25 cellular contexts compared by ENCODE assay signal in genomic region chr12:62533755-62534107, GRCh38.
DNase-seq lines count a peak whose midpoint lies in the region; ATAC-seq and TF ChIP-seq lines count a peak whose summit lies in the region.
"Had no signal": no experiment of that assay in that cellular context is flagged by ENCODE, and none has a peak within 500 bp of the region (broad histone marks: within the 10 kb centered on the region; RNA-seq: fewer than 3 reads in every experiment).

No MANE protein-coding gene starts in this region.

- no peak overlapping the region for H2AFZ ChIP-seq in GM23338

- no peaks in the 10 kb centered on the region for H3F3A ChIP-seq in GM23338 (replicated peaks; ENCODE audit: low read depth)

- no peak for TF ChIP-seq POLR2A in right lobe of liver (IDR thresholded peaks at IDR 0.05)

- ATAC-seq in GM21786 (IDR thresholded peaks at IDR 0.05; ENCODE audit: unreplicated experiment) (peak; percentile 52), right lobe of liver (peak; percentile 96 to 99 (median 96)), GM23338 (no peak)
- ATAC-seq in CD8-positive, alpha-beta T cell: no peak
- ATAC-seq: K562, sciatic nerve, SK-N-SH treated with all-trans-retinoic acid at 6 μM for 48 hours had no signal

- H3K4me2 ChIP-seq in GM23338: no peak overlapping the region

- H3K4me3 Mint-ChIP-seq in activated T-helper 1 cell treated with anti-CD3 and anti-CD28 coated beads, Interleukin-12 subunit alpha, Interleukin-12 subunit beta, Interleukin-2, Interleukin-4 antibody, amounts not matched to agents 30 ng/mL and 10 ng/mL and 1 ng/mL, durations not matched to agents 14 hours and 24 hours and 36 hours: no peak overlapping the region
- H3K4me3 Mint-ChIP-seq in GM23338: no peak overlapping the region
- no peak overlapping the region for H3K4me3 Mint-ChIP-seq in CD8-positive, alpha-beta T cell
- H3K4me3 Mint-ChIP-seq: activated naive CD4-positive, alpha-beta T cell treated with anti-CD3 and anti-CD28 coated beads, Interleukin-2, amount 50 U/mL, for 24 hours; mesothelial cell of epicardium had no signal

- POLR2A ChIA-PET in GM10248 (lab: Yijun Ruan, JAX): interaction anchor here (0.6 kb wide), 1 partner anchor 65 kb away, joined by 3 read pairs; no protein-coding TSS in a partner anchor
- POLR2A ChIA-PET in CD8-positive, alpha-beta T cell (lab: Charles Lee): no interaction called here

- CTCF ChIA-PET in GM10248 (lab: Yijun Ruan, JAX): no interaction called here
- CTCF ChIA-PET in CD8-positive, alpha-beta T cell (lab: Charles Lee): no interaction called here

- H3K9me3 Mint-ChIP-seq in activated T-helper 1 cell treated with anti-CD3 and anti-CD28 coated beads, Interleukin-12 subunit alpha, Interleukin-12 subunit beta, Interleukin-2, Interleukin-4 antibody, amounts not matched to agents 30 ng/mL and 10 ng/mL and 1 ng/mL, durations not matched to agents 14 hours and 24 hours and 36 hours: no peaks in the 10 kb centered on the region
- no peaks in the 10 kb centered on the region for H3K9me3 Mint-ChIP-seq in GM23338
- H3K9me3 Mint-ChIP-seq in CD8-positive, alpha-beta T cell: no peaks in the 10 kb centered on the region
- H3K9me3 Mint-ChIP-seq: activated naive CD4-positive, alpha-beta T cell treated with anti-CD3 and anti-CD28 coated beads, Interleukin-2, amount 50 U/mL, for 24 hours; mesothelial cell of epicardium had no signal

- H3K9me2 ChIP-seq in GM23338 (ENCODE audit: insufficient read depth): no peaks in the 10 kb centered on the region

- H3K27ac ChIP-seq in right lobe of liver (peak overlapping the region; percentile 37 to 91 (median 72)), GM23338 (ENCODE audit: low read depth) (no peak overlapping the region)
- no peak overlapping the region for H3K27ac ChIP-seq in CD8-positive, alpha-beta T cell (ENCODE audit: low read depth, low read length)
- H3K27ac ChIP-seq: dorsolateral prefrontal cortex, HL-60, neutrophil, Peyer's patch had no signal

- no peaks in the 10 kb centered on the region for H3K27me3 Mint-ChIP-seq in activated T-helper 1 cell treated with anti-CD3 and anti-CD28 coated beads, Interleukin-12 subunit alpha, Interleukin-12 subunit beta, Interleukin-2, Interleukin-4 antibody, amounts not matched to agents 30 ng/mL and 10 ng/mL and 1 ng/mL, durations not matched to agents 14 hours and 24 hours and 36 hours (ENCODE audit: insufficient read depth)
- no peaks in the 10 kb centered on the region for H3K27me3 Mint-ChIP-seq in GM23338 (ENCODE audit: insufficient read depth, low read depth, poor library complexity)
- no peaks in the 10 kb centered on the region for H3K27me3 Mint-ChIP-seq in CD8-positive, alpha-beta T cell (ENCODE audit: low read depth)
- H3K27me3 Mint-ChIP-seq: activated naive CD4-positive, alpha-beta T cell treated with anti-CD3 and anti-CD28 coated beads, Interleukin-2, amount 50 U/mL, for 24 hours had no signal

- H3K36me3 ChIP-seq in right lobe of liver: peaks cover 0 to 5% (median 2%) of the 10 kb centered on the region in 4 donors
- peaks cover 6% of the 10 kb centered on the region; the same call in 1 of the 2 replicates for H3K36me3 ChIP-seq in GM23338 (ENCODE audit: insufficient read depth)
- H3K36me3 ChIP-seq in CD8-positive, alpha-beta T cell (ENCODE audit: insufficient read depth, low read length): peaks cover 2% of the 10 kb centered on the region

- 33% methylated on average over 1 of the region's 2 CpGs for WGBS in right lobe of liver (ENCODE audit: insufficient coverage, low coverage, low lambda C conversion rate, missing lambda C conversion rate)

- H3K4me1 ChIP-seq in right lobe of liver (peaks cover 0 to 30% (median 10%) of the 10 kb centered on the region in 4 donors), GM23338 (ENCODE audit: insufficient read depth) (no peaks in the 10 kb centered on the region)
- no peaks in the 10 kb centered on the region for H3K4me1 ChIP-seq in CD8-positive, alpha-beta T cell (ENCODE audit: insufficient read depth, low read length)
- H3K4me1 ChIP-seq: breast epithelium, Peyer's patch had no signal

- DNase-seq in GM10248 (ENCODE audit: extremely low spot score) (peak; percentile 16), right lobe of liver (peak; percentile 39 to 78 (median 74)), GM23338 (ENCODE audit: low spot score) (no peak), H4 (ENCODE audit: low spot score) (no peak), hypothalamus (lab: John Stamatoyannopoulos, UW) (no peak)
- no peak for DNase-seq in activated T-helper 1 cell treated with anti-CD3 and anti-CD28 coated beads, Interleukin-12 subunit alpha, Interleukin-12 subunit beta, Interleukin-2, Interleukin-4 antibody, amounts not matched to agents 30 ng/mL and 10 ng/mL and 1 ng/mL, durations not matched to agents 14 hours and 24 hours and 36 hours (ENCODE audit: low spot score)
- no peak for DNase-seq in CD8-positive, alpha-beta T cell
- DNase-seq: activated CD4-positive, alpha-beta T cell treated with anti-CD3 and anti-CD28 coated beads for 4 hours; DMS 273 treated with DMSO at 0.1 percent for 48 hours; dorsolateral prefrontal cortex; GOT3; islet precursor cell; NCI-H1092; NCI-H2171; Peyer's patch; stimulated activated CD4-positive, alpha-beta T cell treated with anti-CD3 and anti-CD28 coated beads, Interleukin-1b, Interleukin-23, amount 100 ng/mL, for 48 hours had no signal

- TF ChIP-seq CTCF in GM10248 (IDR thresholded peaks at IDR 0.05; ENCODE audit: control extremely low read depth, extremely low read depth, low read depth, missing control alignments) (no peak), right lobe of liver (IDR thresholded peaks at IDR 0.05) (no peak), GM23338 (conservative IDR thresholded peaks at IDR 0.05; ENCODE audit: low read depth in 2 of 2) (no peak)
- TF ChIP-seq CTCF in CD8-positive, alpha-beta T cell (IDR thresholded peaks at IDR 0.05): no peak

- intact Hi-C loops in activated T-helper 1 cell treated with anti-CD3 and anti-CD28 coated beads, Interleukin-12 subunit alpha, Interleukin-12 subunit beta, Interleukin-2, Interleukin-4 antibody, amounts not matched to agents 30 ng/mL and 10 ng/mL and 1 ng/mL, durations not matched to agents 14 hours and 24 hours and 36 hours (cut with micrococcal nuclease): no loop called here
- intact Hi-C loops in right lobe of liver (cut with DNase I): no loop called here
- intact Hi-C loops in CD8-positive, alpha-beta T cell (cut with DNase I, micrococcal nuclease): no loop called here

- H4K20me1 ChIP-seq in GM23338 (replicated peaks; ENCODE audit: insufficient read depth): no peaks in the 10 kb centered on the region

- H3K27me3 ChIP-seq in right lobe of liver (no peaks in the 10 kb centered on the region), GM23338 (ENCODE audit: insufficient read depth) (no peaks in the 10 kb centered on the region)
- H3K27me3 ChIP-seq in CD8-positive, alpha-beta T cell (ENCODE audit: insufficient read depth, low read length): no peaks in the 10 kb centered on the region
- H3K27me3 ChIP-seq: breast epithelium, dorsolateral prefrontal cortex, neutrophil, Peyer's patch had no signal

- peak overlapping the region in 1 of 3 donors; percentile 1 for H3K4me3 ChIP-seq in right lobe of liver
- no peak overlapping the region for H3K4me3 ChIP-seq in GM23338
- H3K4me3 ChIP-seq in CD8-positive, alpha-beta T cell (ENCODE audit: low read depth, low read length): no peak overlapping the region
- H3K4me3 ChIP-seq: breast epithelium, dorsolateral prefrontal cortex, K562, Peyer's patch had no signal

- no peaks in the 10 kb centered on the region for H3K79me2 ChIP-seq in GM23338 (replicated peaks; ENCODE audit: insufficient read depth)

- H3K27ac Mint-ChIP-seq in activated T-helper 1 cell treated with anti-CD3 and anti-CD28 coated beads, Interleukin-12 subunit alpha, Interleukin-12 subunit beta, Interleukin-2, Interleukin-4 antibody, amounts not matched to agents 30 ng/mL and 10 ng/mL and 1 ng/mL, durations not matched to agents 14 hours and 24 hours and 36 hours: peak overlapping the region; percentile 18
- H3K27ac Mint-ChIP-seq in GM23338: no peak overlapping the region
- H3K27ac Mint-ChIP-seq in CD8-positive, alpha-beta T cell: no peak overlapping the region
- H3K27ac Mint-ChIP-seq: activated naive CD4-positive, alpha-beta T cell treated with anti-CD3 and anti-CD28 coated beads, Interleukin-2, amount 50 U/mL, for 24 hours; mesothelial cell of epicardium had no signal

- H3K9me3 ChIP-seq in right lobe of liver: no peaks in the 10 kb centered on the region
- H3K9me3 ChIP-seq in CD8-positive, alpha-beta T cell (ENCODE audit: low read length): no peaks in the 10 kb centered on the region
- H3K9me3 ChIP-seq: breast epithelium, neutrophil, Peyer's patch had no signal

- H3K4me1 Mint-ChIP-seq in activated T-helper 1 cell treated with anti-CD3 and anti-CD28 coated beads, Interleukin-12 subunit alpha, Interleukin-12 subunit beta, Interleukin-2, Interleukin-4 antibody, amounts not matched to agents 30 ng/mL and 10 ng/mL and 1 ng/mL, durations not matched to agents 14 hours and 24 hours and 36 hours (ENCODE audit: low read depth): peaks cover 4% of the 10 kb centered on the region
- H3K4me1 Mint-ChIP-seq in GM23338: no peaks in the 10 kb centered on the region
- H3K4me1 Mint-ChIP-seq in CD8-positive, alpha-beta T cell (ENCODE audit: low read depth): no peaks in the 10 kb centered on the region
- H3K4me1 Mint-ChIP-seq: activated naive CD4-positive, alpha-beta T cell treated with anti-CD3 and anti-CD28 coated beads, Interleukin-2, amount 50 U/mL, for 24 hours had no signal

- H3K36me3 Mint-ChIP-seq in activated T-helper 1 cell treated with anti-CD3 and anti-CD28 coated beads, Interleukin-12 subunit alpha, Interleukin-12 subunit beta, Interleukin-2, Interleukin-4 antibody, amounts not matched to agents 30 ng/mL and 10 ng/mL and 1 ng/mL, durations not matched to agents 14 hours and 24 hours and 36 hours (ENCODE audit: low read depth): peaks cover 25% of the 10 kb centered on the region
- H3K36me3 Mint-ChIP-seq in GM23338 (ENCODE audit: low read depth): peaks cover 8% of the 10 kb centered on the region; the same call in 2 of the 3 replicates
- peaks cover 66% of the 10 kb centered on the region for H3K36me3 Mint-ChIP-seq in CD8-positive, alpha-beta T cell

TF ChIP-seq in GM23338, 12 proteins besides CTCF, POLR2A, EP300 and RAD21:
- TF ChIP-seq EZH2 (IDR thresholded peaks at IDR 0.05; ENCODE audit: low read depth, unreplicated experiment): no peak
- TF ChIP-seq, protein P1, sequence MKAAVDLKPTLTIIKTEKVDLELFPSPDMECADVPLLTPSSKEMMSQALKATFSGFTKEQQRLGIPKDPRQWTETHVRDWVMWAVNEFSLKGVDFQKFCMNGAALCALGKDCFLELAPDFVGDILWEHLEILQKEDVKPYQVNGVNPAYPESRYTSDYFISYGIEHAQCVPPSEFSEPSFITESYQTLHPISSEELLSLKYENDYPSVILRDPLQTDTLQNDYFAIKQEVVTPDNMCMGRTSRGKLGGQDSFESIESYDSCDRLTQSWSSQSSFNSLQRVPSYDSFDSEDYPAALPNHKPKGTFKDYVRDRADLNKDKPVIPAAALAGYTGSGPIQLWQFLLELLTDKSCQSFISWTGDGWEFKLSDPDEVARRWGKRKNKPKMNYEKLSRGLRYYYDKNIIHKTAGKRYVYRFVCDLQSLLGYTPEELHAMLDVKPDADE (IDR thresholded peaks at IDR 0.05): no peak

Comparison
In these comparisons a context has a peak if more than half of its experiments do, and no peak if none do; other contexts are left out.
1. DNase-seq: peak in GM10248 (single experiment) and right lobe of liver (3 of 3); none in activated T-helper 1 cell treated with anti-CD3 and anti-CD28 coated beads, Interleukin-12 subunit alpha, Interleukin-12 subunit beta, Interleukin-2, Interleukin-4 antibody, amounts not matched to agents 30 ng/mL and 10 ng/mL and 1 ng/mL, durations not matched to agents 14 hours and 24 hours and 36 hours (single experiment), GM23338 (single experiment), H4 (single experiment), CD8-positive, alpha-beta T cell (0 of 7) and hypothalamus (0 of 51).
2. ATAC-seq: peak in GM21786 (single experiment) and right lobe of liver (4 of 4); none in GM23338 (single experiment) and CD8-positive, alpha-beta T cell (single experiment).
3. H3K27ac ChIP-seq: peak in right lobe of liver (3 of 3); none in GM23338 (single experiment) and CD8-positive, alpha-beta T cell (single experiment).